In the genomic region with DNA sequence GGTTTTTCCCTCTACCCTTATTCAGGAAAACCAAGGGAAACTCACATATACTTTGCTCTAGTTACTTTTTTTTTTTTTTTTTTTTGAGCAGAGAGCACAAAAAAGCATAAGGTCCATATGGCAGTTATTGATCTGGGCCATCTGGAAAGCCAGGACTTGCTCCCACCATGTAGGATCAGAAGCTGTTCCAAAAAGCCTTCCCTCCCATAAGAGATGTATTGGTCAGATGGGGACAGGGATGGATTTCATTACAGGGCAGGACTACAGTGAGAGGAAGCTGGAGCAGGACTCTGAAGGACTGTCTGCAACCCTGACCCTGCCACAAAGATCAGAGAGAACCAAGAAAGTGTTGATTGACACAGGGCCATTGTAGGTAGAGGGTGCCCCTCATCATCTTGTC, we compare ENCODE assay signal across 20 cellular contexts.
DNase-seq lines count a peak whose midpoint lies in the region; ATAC-seq and TF ChIP-seq lines count a peak whose summit lies in the region.
"Had no signal": no experiment of that assay in that cellular context is flagged by ENCODE, and none has a peak within 500 bp of the region (broad histone marks: within the 10 kb centered on the region; RNA-seq: fewer than 3 reads in every experiment).

No MANE protein-coding gene starts in this region.

- in situ Hi-C loops in GM13976 (cut with MboI; ENCODE audit: low sequenced_read_pairs, unreplicated experiment), result no loop called here

- peak; percentile 75 for DNase-seq in NCI-H2171 (lab: John Stamatoyannopoulos, UW)
- peak; percentile 89 for DNase-seq in NCI-H82 (lab: John Stamatoyannopoulos, UW)
- peak; percentile 71 for DNase-seq in left kidney (ENCODE audit: low read depth, low spot score)
- DNase-seq in GM13976 (ENCODE audit: low spot score), result no peak
- no peak for DNase-seq in HuH-7 (ENCODE audit: low spot score)
- DNase-seq in activated CD4-positive, alpha-beta T cell treated with anti-CD3 and anti-CD28 coated beads, Interleukin-2, amount 50 U/mL, for 1 hour, result no peak
- DNase-seq: BE2C, DMS79, GM23248, H9, HFFc6, KBM-7, NCI-H1092 treated with DMSO at 0.1 percent for 48 hours, NCI-H1436 treated with DMSO at 0.1 percent for 48 hours, NCI-H2029 treated with DMSO at 0.1 percent for 48 hours, NCI-H748 treated with DMSO at 0.1 percent for 48 hours, SIG-M5 had no signal

- no peak for TF ChIP-seq CTCF in GM13976 (IDR thresholded peaks at IDR 0.05; ENCODE audit: borderline replicate concordance, control extremely low read depth, extremely low read depth, insufficient read depth, missing control alignments)

- no peak for ATAC-seq in HG02852 (IDR thresholded peaks at IDR 0.05; ENCODE audit: unreplicated experiment)
- ATAC-seq: HepG2, Panc1 had no signal

Comparison
In these comparisons a context has a peak if more than half of its experiments do, and no peak if none do; other contexts are left out.
1. DNase-seq: peak in NCI-H2171 (single experiment), NCI-H82 (single experiment) and left kidney (single experiment); none in GM13976 (single experiment), HuH-7 (single experiment) and activated CD4-positive, alpha-beta T cell treated with anti-CD3 and anti-CD28 coated beads, Interleukin-2, amount 50 U/mL, for 1 hour (single experiment).